10 cellular contexts compared by ENCODE assay signal in the genomic region with DNA sequence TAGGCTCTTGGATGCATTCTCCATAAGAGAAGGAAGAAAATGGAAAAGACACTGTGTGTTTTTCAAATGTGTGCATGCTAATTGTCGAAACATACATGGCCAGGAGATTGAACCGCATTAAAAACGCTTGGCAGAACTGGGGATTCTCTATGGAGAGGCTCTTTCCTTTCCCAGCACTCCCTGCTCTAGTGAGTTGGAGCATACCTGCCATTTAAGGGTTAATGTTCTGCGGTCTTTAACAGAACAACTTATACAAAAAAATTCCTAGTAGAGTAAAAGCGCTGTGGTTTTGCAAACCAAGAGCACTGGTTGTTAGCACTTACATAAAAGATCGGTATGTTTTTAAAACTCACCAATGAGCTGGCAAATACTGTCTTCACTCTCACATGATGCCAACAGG. TPM values are rescaled to one million over a fixed set of nuclear protein-coding genes. Genes with fewer than 3 reads are reported as not detected.
DNase-seq lines count a peak whose midpoint lies in the region; ATAC-seq lines count a peak whose summit lies in the region.
"Had no signal": no experiment of that assay in that cellular context is flagged by ENCODE, and none has a peak within 500 bp of the region (broad histone marks: within the 10 kb centered on the region; RNA-seq: fewer than 3 reads in every experiment).

No MANE protein-coding gene starts in this region.

- no peak overlapping the region for H3K4me3 ChIP-seq in H7 (ENCODE audit: insufficient read depth, low read depth, low read length)

- no peak for ATAC-seq in stimulated activated memory B cell treated with anti-CD40 and anti-IgM and Interleukin-4, amounts not matched to agents 10 μg/mL and 1 μg/mL and 100 μg/mL, for 72 hours

- H3K4me3 Mint-ChIP-seq in activated T-cell treated with anti-CD3 and anti-CD28 coated beads, Interleukin-2, amount 50 U/mL, for 24 hours: peak overlapping the region; percentile 94
- H3K4me3 Mint-ChIP-seq in stimulated activated memory B cell treated with anti-CD40 and anti-IgM and Interleukin-4, amounts not matched to agents 10 μg/mL and 1 μg/mL and 100 μg/mL, for 72 hours: peak overlapping the region; percentile 94

- H3K27ac Mint-ChIP-seq in activated T-cell treated with anti-CD3 and anti-CD28 coated beads, Interleukin-2, amount 50 U/mL, for 24 hours: peak overlapping the region; percentile 98
- H3K27ac Mint-ChIP-seq in stimulated activated memory B cell treated with anti-CD40 and anti-IgM and Interleukin-4, amounts not matched to agents 10 μg/mL and 1 μg/mL and 100 μg/mL, for 72 hours: peak overlapping the region; percentile 84

- DNase-seq in activated T-cell treated with anti-CD3 and anti-CD28 coated beads, Interleukin-2, amount 50 U/mL, for 24 hours: no peak
- DNase-seq in activated T-cell treated with anti-CD3 and anti-CD28 coated beads, Interleukin-2, amount 50 U/mL, for 1 hour: no peak
- peak; percentile 5 for DNase-seq in NOMO-1 treated with DMSO at 0.1 percent for 48 hours (lab: John Stamatoyannopoulos, UW; ENCODE audit: unreplicated experiment)
- peak; percentile 67 for DNase-seq in central memory CD4-positive, alpha-beta T cell
- no peak for DNase-seq in glomerular visceral epithelial cell (ENCODE audit: extremely low spot score)
- DNase-seq in NCI-H510A treated with DMSO at 0.1 percent for 48 hours (lab: John Stamatoyannopoulos, UW): no peak
- DNase-seq in H7: no peak
- DNase-seq: NCI-H2227 treated with DMSO at 0.1 percent for 48 hours had no signal

- no peaks in the 10 kb centered on the region for H3K9me3 Mint-ChIP-seq in activated T-cell treated with anti-CD3 and anti-CD28 coated beads, Interleukin-2, amount 50 U/mL, for 24 hours
- no peaks in the 10 kb centered on the region for H3K9me3 Mint-ChIP-seq in stimulated activated memory B cell treated with anti-CD40 and anti-IgM and Interleukin-4, amounts not matched to agents 10 μg/mL and 1 μg/mL and 100 μg/mL, for 72 hours

- H3K4me1 Mint-ChIP-seq in activated T-cell treated with anti-CD3 and anti-CD28 coated beads, Interleukin-2, amount 50 U/mL, for 24 hours (ENCODE audit: low read depth): peaks cover 76% of the 10 kb centered on the region
- peaks cover 60% of the 10 kb centered on the region for H3K4me1 Mint-ChIP-seq in stimulated activated memory B cell treated with anti-CD40 and anti-IgM and Interleukin-4, amounts not matched to agents 10 μg/mL and 1 μg/mL and 100 μg/mL, for 72 hours

- no peaks in the 10 kb centered on the region for H3K27me3 ChIP-seq in H7 (ENCODE audit: control insufficient read depth, insufficient read depth, low read length)

- no peaks in the 10 kb centered on the region for H3K36me3 ChIP-seq in H7 (replicated peaks; ENCODE audit: control insufficient read depth, insufficient read depth, low read length)

- H3K36me3 Mint-ChIP-seq in activated T-cell treated with anti-CD3 and anti-CD28 coated beads, Interleukin-2, amount 50 U/mL, for 24 hours (ENCODE audit: low read depth): peaks cover 67% of the 10 kb centered on the region
- peaks cover 55% of the 10 kb centered on the region for H3K36me3 Mint-ChIP-seq in stimulated activated memory B cell treated with anti-CD40 and anti-IgM and Interleukin-4, amounts not matched to agents 10 μg/mL and 1 μg/mL and 100 μg/mL, for 72 hours

- H3K27me3 Mint-ChIP-seq in activated T-cell treated with anti-CD3 and anti-CD28 coated beads, Interleukin-2, amount 50 U/mL, for 24 hours: no peaks in the 10 kb centered on the region
- no peaks in the 10 kb centered on the region for H3K27me3 Mint-ChIP-seq in stimulated activated memory B cell treated with anti-CD40 and anti-IgM and Interleukin-4, amounts not matched to agents 10 μg/mL and 1 μg/mL and 100 μg/mL, for 72 hours

RNA-seq across cellular contexts. Expression of gene TAGAP, which starts 1.6 kb away (rescaled TPM):
- total RNA-seq in H7 (2014; rRNA removed; shearing (Covaris generic)): not detected in 2 replicates
- total RNA-seq: osteoblast had no signal

RNA-seq across cellular contexts. Expression of gene RSPH3, which starts 43.2 kb away (rescaled TPM):
- 2.5 and 2.6 TPM in 2 replicates for total RNA-seq in H7 (2014; rRNA removed; shearing (Covaris generic))

Comparison
In these comparisons a context has a peak if more than half of its experiments do, and no peak if none do; other contexts are left out.
1. DNase-seq: peak in NOMO-1 treated with DMSO at 0.1 percent for 48 hours (single experiment) and central memory CD4-positive, alpha-beta T cell (single experiment); none in activated T-cell treated with anti-CD3 and anti-CD28 coated beads, Interleukin-2, amount 50 U/mL, for 24 hours (single experiment), activated T-cell treated with anti-CD3 and anti-CD28 coated beads, Interleukin-2, amount 50 U/mL, for 1 hour (single experiment), glomerular visceral epithelial cell (single experiment), NCI-H510A treated with DMSO at 0.1 percent for 48 hours (single experiment) and H7 (single experiment).